ENCODE assay signal across 8 cellular contexts in genomic region chr9:122213589-122214413, GRCh38. TPM values are rescaled to one million over a fixed set of nuclear protein-coding genes. Genes with fewer than 3 reads are reported as not detected.
DNase-seq lines count a peak whose midpoint lies in the region; ATAC-seq, FAIRE-seq and TF ChIP-seq lines count a peak whose summit lies in the region.

No MANE protein-coding gene starts in this region.

- peaks cover 15% of the 10 kb centered on the region for H3K4me1 Mint-ChIP-seq in T-helper 1 cell treated with Interleukin-12 subunit alpha and Interleukin-12 subunit beta and Interleukin-4 antibody, amounts not matched to agents 30 μg/mL and 1 μg/mL, for 36 hours (ENCODE audit: low read depth)

- TF ChIP-seq RAD21 in A549 (conservative IDR thresholded peaks at IDR 0.05 in 1 of 2, IDR thresholded peaks at IDR 0.05 in 1 of 2) = no peak

- 32% methylated on average over 30 of the region's 93 CpGs for WGBS in A549 (ENCODE audit: missing lambda C conversion rate)

- FAIRE-seq in A549 (lab: Jason Lieb, UNC) (no peak), bronchial epithelial cell (lab: Jason Lieb, UNC) (no peak)

- peak overlapping the region in 1 of 2 experiments; percentile 59; a peak in 4 of 6 replicates for H3K27ac ChIP-seq in A549
- H3K27ac ChIP-seq in lower lobe of right lung = no peak overlapping the region

- no peak for TF ChIP-seq EP300 in A549 (IDR thresholded peaks at IDR 0.05)

- H3K4me1 ChIP-seq in A549 (peaks cover 15% of the 10 kb centered on the region; the same call in 1 of the 3 replicates), lower lobe of right lung (peaks cover 9% of the 10 kb centered on the region)

- H3K27me3 ChIP-seq in bronchial epithelial cell (ENCODE audit: control insufficient read depth, insufficient read depth, low read length) (peaks cover 31% of the 10 kb centered on the region), lower lobe of right lung (ENCODE audit: low read depth) (peaks cover 73% of the 10 kb centered on the region)

- POLR2A ChIA-PET in A549 (lab: Yijun Ruan, JAX) = no interaction called here

- DNase-seq in A549 (ENCODE audit: low read depth in 1 of 2, low spot score in 1 of 2) = peak; percentile 67 to 70
- DNase-seq in NCI-H1048 (lab: John Stamatoyannopoulos, UW) = peak; percentile 88
- peak; percentile 67 for DNase-seq in bronchial epithelial cell (ENCODE audit: low read depth)
- DNase-seq in lower lobe of right lung = no peak
- DNase-seq in stimulated activated CD8-positive, alpha-beta memory T cell treated with anti-CD3 and anti-CD28 coated beads, Interleukin-2, amount 100 ng/mL, for 1 hour (ENCODE audit: low read depth in 2 of 2) = peak; percentile 12 to 19
- DNase-seq in NOMO-1 treated with dmso at 0.1 percent for 144 hours (lab: John Stamatoyannopoulos, UW; ENCODE audit: unreplicated experiment) = no peak

- peaks cover 74% of the 10 kb centered on the region for H3K27me3 Mint-ChIP-seq in T-helper 1 cell treated with Interleukin-12 subunit alpha and Interleukin-12 subunit beta and Interleukin-4 antibody, amounts not matched to agents 30 μg/mL and 1 μg/mL, for 36 hours (ENCODE audit: low read depth)

- H3K36me3 ChIP-seq in bronchial epithelial cell (ENCODE audit: control insufficient read depth, insufficient read depth, low read length) (no peaks in the 10 kb centered on the region), lower lobe of right lung (no peaks in the 10 kb centered on the region)

- CTCF ChIA-PET in A549 (lab: Yijun Ruan, JAX) = interaction anchor here (0.8 to 1.2 kb wide), 4 partner anchors 23 to 136 kb away, joined by 3 to 4 read pairs (median 4); no protein-coding TSS in a partner anchor

- H3K4me3 Mint-ChIP-seq in T-helper 1 cell treated with Interleukin-12 subunit alpha and Interleukin-12 subunit beta and Interleukin-4 antibody, amounts not matched to agents 30 μg/mL and 1 μg/mL, for 36 hours = peak overlapping the region; percentile 63

- H3K4me3 ChIP-seq in A549 (peak overlapping the region; percentile 49), bronchial epithelial cell (ENCODE audit: low read depth, low read length) (peak overlapping the region; percentile 42), lower lobe of right lung (peak overlapping the region; percentile 49)

- peak overlapping the region; percentile 96 for H3K4me2 ChIP-seq in A549

- intact Hi-C loops in lower lobe of right lung (cut with DNase I) = no loop called here

- H3K36me3 Mint-ChIP-seq in T-helper 1 cell treated with Interleukin-12 subunit alpha and Interleukin-12 subunit beta and Interleukin-4 antibody, amounts not matched to agents 30 μg/mL and 1 μg/mL, for 36 hours (ENCODE audit: low read depth) = no peaks in the 10 kb centered on the region

- ATAC-seq in A549 (peak; percentile 60 to 88), GM19351 (IDR thresholded peaks at IDR 0.05; ENCODE audit: unreplicated experiment) (peak; percentile 73), lower lobe of right lung (peak; percentile 70 to 79)

- H3K27ac Mint-ChIP-seq in T-helper 1 cell treated with Interleukin-12 subunit alpha and Interleukin-12 subunit beta and Interleukin-4 antibody, amounts not matched to agents 30 μg/mL and 1 μg/mL, for 36 hours = no peak overlapping the region

- TF ChIP-seq CTCF in A549 (IDR thresholded peaks at IDR 0.05) = no peak
- TF ChIP-seq CTCF in bronchial epithelial cell (IDR thresholded peaks at IDR 0.05; ENCODE audit: insufficient read depth, low read length, severe bottlenecking) = no peak
- no peak for TF ChIP-seq CTCF in lower lobe of right lung (IDR thresholded peaks at IDR 0.05)

- H3K9me3 ChIP-seq in A549 = no peaks in the 10 kb centered on the region
- no peaks in the 10 kb centered on the region for H3K9me3 ChIP-seq in lower lobe of right lung

- no peak for TF ChIP-seq POLR2A in A549 (IDR thresholded peaks at IDR 0.05; ENCODE audit: low read length)

- no peaks in the 10 kb centered on the region for H3K9me3 Mint-ChIP-seq in T-helper 1 cell treated with Interleukin-12 subunit alpha and Interleukin-12 subunit beta and Interleukin-4 antibody, amounts not matched to agents 30 μg/mL and 1 μg/mL, for 36 hours

TF ChIP-seq in A549, 52 proteins besides CTCF, POLR2A, EP300 and RAD21:
- TF ChIP-seq, protein P1, sequence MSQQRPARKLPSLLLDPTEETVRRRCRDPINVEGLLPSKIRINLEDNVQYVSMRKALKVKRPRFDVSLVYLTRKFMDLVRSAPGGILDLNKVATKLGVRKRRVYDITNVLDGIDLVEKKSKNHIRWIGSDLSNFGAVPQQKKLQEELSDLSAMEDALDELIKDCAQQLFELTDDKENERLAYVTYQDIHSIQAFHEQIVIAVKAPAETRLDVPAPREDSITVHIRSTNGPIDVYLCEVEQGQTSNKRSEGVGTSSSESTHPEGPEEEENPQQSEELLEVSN (IDR thresholded peaks at IDR 0.05; ENCODE audit: borderline replicate concordance, low read depth) = peak; percentile 93
- TF ChIP-seq, protein P2, sequence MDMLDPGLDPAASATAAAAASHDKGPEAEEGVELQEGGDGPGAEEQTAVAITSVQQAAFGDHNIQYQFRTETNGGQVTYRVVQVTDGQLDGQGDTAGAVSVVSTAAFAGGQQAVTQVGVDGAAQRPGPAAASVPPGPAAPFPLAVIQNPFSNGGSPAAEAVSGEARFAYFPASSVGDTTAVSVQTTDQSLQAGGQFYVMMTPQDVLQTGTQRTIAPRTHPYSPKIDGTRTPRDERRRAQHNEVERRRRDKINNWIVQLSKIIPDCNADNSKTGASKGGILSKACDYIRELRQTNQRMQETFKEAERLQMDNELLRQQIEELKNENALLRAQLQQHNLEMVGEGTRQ (IDR thresholded peaks at IDR 0.05) = no peak
- no peak for TF ChIP-seq ZFP36 (IDR thresholded peaks at IDR 0.05; ENCODE audit: borderline replicate concordance, partially characterized antibody)
- TF ChIP-seq, protein P3, sequence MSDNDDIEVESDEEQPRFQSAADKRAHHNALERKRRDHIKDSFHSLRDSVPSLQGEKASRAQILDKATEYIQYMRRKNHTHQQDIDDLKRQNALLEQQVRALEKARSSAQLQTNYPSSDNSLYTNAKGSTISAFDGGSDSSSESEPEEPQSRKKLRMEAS (IDR thresholded peaks at IDR 0.05) = peak; percentile 93

RNA-seq across cellular contexts. Expression of gene LHX6, which starts 15.0 kb away (rescaled TPM):
- polyA plus RNA-seq in A549 (2011; rRNA removed) (0.26 and 0.29 TPM in 2 replicates), A549 (2017; fragmentation: RNase III; extraction: RNeasy Plus Mini Kit Qiagen cat#74134 plus additional on column Dnase treatment) (0.14 to 0.38 TPM (median 0.20 TPM) in 3 replicates)
- polyA plus RNA-seq in A549 (2012; cell fraction: cytosol; rRNA removed) = 0.16 and 0.22 TPM in 2 replicates
- 0.20 and 0.40 TPM in 2 replicates for polyA plus RNA-seq in A549 (2012; cell fraction: nucleus; rRNA removed)
- polyA minus RNA-seq in A549 (2011; rRNA and poly(A)+ RNA removed) = 0.19 and 0.21 TPM in 2 replicates
- total RNA-seq in bronchial epithelial cell (0.13 and 0.26 TPM in 2 replicates), lower lobe of right lung (8.1 TPM)

RNA-seq across cellular contexts. Expression of gene RBM18, which starts 50.8 kb away (rescaled TPM):
- polyA plus RNA-seq in A549 (2011; rRNA removed) (41.1 and 52.3 TPM in 2 replicates), A549 (2017; fragmentation: RNase III; extraction: RNeasy Plus Mini Kit Qiagen cat#74134 plus additional on column Dnase treatment) (13.3 to 13.8 TPM (median 13.5 TPM) in 3 replicates)
- polyA plus RNA-seq in A549 (2012; cell fraction: cytosol; rRNA removed) = 9.1 and 9.4 TPM in 2 replicates
- polyA plus RNA-seq in A549 (2012; cell fraction: nucleus; rRNA removed) = 2.5 and 2.6 TPM in 2 replicates
- polyA minus RNA-seq in A549 (2011; rRNA and poly(A)+ RNA removed) = 14.0 and 17.6 TPM in 2 replicates
- total RNA-seq in bronchial epithelial cell (8.4 and 9.5 TPM in 2 replicates), lower lobe of right lung (21.7 TPM)

RNA-seq across cellular contexts. Expression of gene MRRF, which starts 50.9 kb away (rescaled TPM):
- polyA plus RNA-seq in A549 (2011; rRNA removed) = 107 and 115 TPM in 2 replicates
- 49.0 and 52.1 TPM in 2 replicates for polyA plus RNA-seq in A549 (2012; cell fraction: cytosol; rRNA removed)
- 22.6 and 38.4 TPM in 2 replicates for polyA plus RNA-seq in A549 (2012; cell fraction: nucleus; rRNA removed)
- 62.5 to 71.5 TPM (median 63.6 TPM) in 3 replicates for polyA plus RNA-seq in A549 (2017; fragmentation: RNase III; extraction: RNeasy Plus Mini Kit Qiagen cat#74134 plus additional on column Dnase treatment)
- 53.4 and 80.2 TPM in 2 replicates for polyA minus RNA-seq in A549 (2011; rRNA and poly(A)+ RNA removed)
- total RNA-seq in bronchial epithelial cell = 30.7 and 52.7 TPM in 2 replicates
- 30.2 TPM for total RNA-seq in lower lobe of right lung

RNA-seq across cellular contexts. Expression of gene MORN5, which starts 54.1 kb away (rescaled TPM):
- polyA plus RNA-seq in A549 (2011; rRNA removed) (0.17 TPM in 1 of 2 replicates, not detected in the other), A549 (2017; fragmentation: RNase III; extraction: RNeasy Plus Mini Kit Qiagen cat#74134 plus additional on column Dnase treatment) (0.18 TPM in 1 of 3 replicates, not detected in the others)
- polyA plus RNA-seq in A549 (2012; cell fraction: cytosol; rRNA removed) = not detected in 2 replicates
- polyA plus RNA-seq in A549 (2012; cell fraction: nucleus; rRNA removed) = not detected in 2 replicates
- not detected in 2 replicates for polyA minus RNA-seq in A549 (2011; rRNA and poly(A)+ RNA removed)
- total RNA-seq in bronchial epithelial cell (not detected in 2 replicates), lower lobe of right lung (7.7 TPM)

RNA-seq across cellular contexts. Expression of gene NDUFA8, which starts 54.2 kb away (rescaled TPM):
- 94.9 and 120 TPM in 2 replicates for polyA plus RNA-seq in A549 (2011; rRNA removed)
- polyA plus RNA-seq in A549 (2012; cell fraction: cytosol; rRNA removed) = 122 and 157 TPM in 2 replicates
- polyA plus RNA-seq in A549 (2012; cell fraction: nucleus; rRNA removed) = 42.4 and 61.1 TPM in 2 replicates
- polyA plus RNA-seq in A549 (2017; fragmentation: RNase III; extraction: RNeasy Plus Mini Kit Qiagen cat#74134 plus additional on column Dnase treatment) = 145 to 148 TPM (median 147 TPM) in 3 replicates
- polyA minus RNA-seq in A549 (2011; rRNA and poly(A)+ RNA removed) = 44.1 and 57.0 TPM in 2 replicates
- 34.2 and 39.4 TPM in 2 replicates for total RNA-seq in bronchial epithelial cell
- total RNA-seq in lower lobe of right lung = 38.5 TPM

Comparison
In these comparisons a context has a peak if more than half of its experiments do, and no peak if none do; other contexts are left out.
1. DNase-seq: peak in A549 (2 of 2), NCI-H1048 (single experiment), bronchial epithelial cell (single experiment) and stimulated activated CD8-positive, alpha-beta memory T cell treated with anti-CD3 and anti-CD28 coated beads, Interleukin-2, amount 100 ng/mL, for 1 hour (2 of 2); none in lower lobe of right lung (single experiment) and NOMO-1 treated with dmso at 0.1 percent for 144 hours (single experiment).
2. Peak in every context shown above with its lines, with median percentiles within 50 percentile points of each other: ATAC-seq and H3K4me3 ChIP-seq.